ENCODE assay signal across 8 cellular contexts in genomic region chr2:190649035-190649797, GRCh38. TPM values are rescaled to one million over a fixed set of nuclear protein-coding genes. Genes with fewer than 3 reads are reported as not detected.
A peak's percentile ranks its signal among the peaks of the same experiment; 100 is the strongest.
DNase-seq lines count a peak whose midpoint lies in the region; ATAC-seq, FAIRE-seq and TF ChIP-seq lines count a peak whose summit lies in the region.

TSS of gene NAB1 (plus strand) at chr2:190649083. CDS start at chr2:190659177, 10,094 bp downstream.

- H3K36me3 ChIP-seq in HEK293 (ENCODE audit: control insufficient read depth in 2 of 2, insufficient read depth in 1 of 2, low read length in 2 of 2), result no peaks in the 10 kb centered on the region

- H3K27me3 ChIP-seq in dorsolateral prefrontal cortex, result no peaks in the 10 kb centered on the region

- peak; percentile 62; the same call in 1 of the 2 replicates for TF ChIP-seq POLR2A in GM12892 (IDR thresholded peaks at IDR 0.05; ENCODE audit: low read depth, low read length)

- H3K9me3 ChIP-seq in HEK293 (ENCODE audit: control insufficient read depth, insufficient read depth, low read depth, low read length), result no peaks in the 10 kb centered on the region

- no peaks in the 10 kb centered on the region for H3K27me3 Mint-ChIP-seq in memory B cell

- H3K27ac ChIP-seq in HEK293 (ENCODE audit: extremely low read depth, low read depth, low read length) (peak within 1 kb of the TSS; percentile 89), dorsolateral prefrontal cortex (peak within 1 kb of the TSS; percentile 87 to 98 (median 96))

- ATAC-seq in memory B cell (ENCODE audit: low read depth), result peak; percentile 46

- CTCF ChIA-PET in HEK293 (lab: Yijun Ruan, JAX), result interaction anchor here (0.6 kb wide), 1 partner anchor 305 kb away, joined by 4 read pairs; no protein-coding TSS in a partner anchor

- H3K4me3 ChIP-seq in HEK293 (ENCODE audit: low read depth, low read length) (peak within 1 kb of the TSS; percentile 98), dorsolateral prefrontal cortex (peak within 1 kb of the TSS; percentile 58 to 94 (median 85))

- H3K4me3 Mint-ChIP-seq in memory B cell, result peak within 1 kb of the TSS; percentile 94

- no peak for FAIRE-seq in GM12892 (lab: Jason Lieb, UNC)

- H3K4me1 Mint-ChIP-seq in memory B cell, result peaks cover 11% of the 10 kb centered on the region

- no peaks in the 10 kb centered on the region for H3K36me3 Mint-ChIP-seq in memory B cell

- H3K4me1 ChIP-seq in HEK293 (ENCODE audit: control insufficient read depth, insufficient read depth, low read length), result peaks cover 6% of the 10 kb centered on the region; the same call in 1 of the 2 replicates

- 0 out of 2 replicates have a peak, but pooled peaks have one; percentile 12 for TF ChIP-seq CTCF in HEK293 (tag by site-specific recombination; IDR thresholded peaks at IDR 0.05)
- peak in 1 of 56 donors; percentile 9 for TF ChIP-seq CTCF in dorsolateral prefrontal cortex (IDR thresholded peaks at IDR 0.05 in 54 of 56, conservative IDR thresholded peaks at IDR 0.05 in 2 of 56; ENCODE audit: low read depth in 1 of 56, partially characterized antibody in 56 of 56)

- intact Hi-C loops in dorsolateral prefrontal cortex (cut with DNase I), result loop anchor here (5.0 to 10.0 kb wide), 3 partner anchors 64 to 117 kb away; partner anchors contain the start of gene NEMP2 (in 1 of the 2)

- POLR2A ChIA-PET in HEK293 (lab: Yijun Ruan, JAX), result interaction anchor here (0.7 to 1.4 kb wide), 4 partner anchors 14 to 305 kb away, joined by 3 to 8 read pairs (median 3); no protein-coding TSS in a partner anchor

- peak within 1 kb of the TSS; percentile 89 for H3K27ac Mint-ChIP-seq in memory B cell

- H3K9me3 Mint-ChIP-seq in memory B cell, result no peaks in the 10 kb centered on the region

- peak; percentile 47 for DNase-seq in GM12892 (ENCODE audit: insufficient read length)
- DNase-seq in NCI-H1092 treated with DMSO at 0.1 percent for 48 hours (lab: John Stamatoyannopoulos, UW), result peak; percentile 46
- peak; percentile 47 for DNase-seq in activated CD4-positive, alpha-beta T cell treated with anti-CD3 and anti-CD28 coated beads, Interleukin-2, amount 50 U/mL, for 1 hour
- DNase-seq in dorsolateral prefrontal cortex, result peak in 9 of 10 donors; percentile 32 to 74 (median 42)
- DNase-seq in memory B cell (ENCODE audit: low spot score in 2 of 2), result peak; percentile 46 to 69
- peak; percentile 75 for DNase-seq in stimulated activated CD8-positive, alpha-beta memory T cell treated with anti-CD3 and anti-CD28 coated beads, Interleukin-12 subunit alpha, Interleukin-12 subunit beta, amount 100 ng/mL, for 4 hours (ENCODE audit: low read depth)
- DNase-seq in NCI-H2029 (lab: John Stamatoyannopoulos, UW), result no peak

TF ChIP-seq in HEK293, 187 proteins besides CTCF, POLR2A, EP300 and RAD21 (continues in another document):
- peak; percentile 86 for TF ChIP-seq ZBTB20 (tag by site-specific recombination; IDR thresholded peaks at IDR 0.05)
- TF ChIP-seq ZBTB26 (tag by site-specific recombination; optimal IDR thresholded peaks at IDR 0.05), result peak; percentile 95
- peak; percentile 84 for TF ChIP-seq ZNF398 (tag by site-specific recombination; IDR thresholded peaks at IDR 0.05)
- peak; percentile 56; the same call in 1 of the 2 replicates for TF ChIP-seq PATZ1 (tag by site-specific recombination; IDR thresholded peaks at IDR 0.05)
- TF ChIP-seq ZNF664 (tag by site-specific recombination; IDR thresholded peaks at IDR 0.05), result no peak
- TF ChIP-seq ZFHX2 (tag by site-specific recombination; conservative IDR thresholded peaks at IDR 0.05), result peak; percentile 91
- peak; percentile 79 for TF ChIP-seq EGR2 (tag by site-specific recombination; IDR thresholded peaks at IDR 0.05; ENCODE audit: low read depth)
- no peak for TF ChIP-seq ZNF184 (tag by site-specific recombination; IDR thresholded peaks at IDR 0.05)
- TF ChIP-seq GFI1B (tag by site-specific recombination; IDR thresholded peaks at IDR 0.05), result no peak
- TF ChIP-seq SP2 (tag by site-specific recombination; IDR thresholded peaks at IDR 0.05), result peak; percentile 57
- TF ChIP-seq ZEB2 (tag by site-specific recombination; IDR thresholded peaks at IDR 0.05), result 0 out of 2 replicates have a peak, but pooled peaks have one; percentile 39
- 0 out of 2 replicates have a peak, but pooled peaks have one; percentile 52 for TF ChIP-seq ZBTB10 (tag by site-specific recombination; IDR thresholded peaks at IDR 0.05)
- peak; percentile 30; the same call in 1 of the 2 replicates for TF ChIP-seq GLIS2 (tag by site-specific recombination; IDR thresholded peaks at IDR 0.05)
- 0 out of 2 replicates have a peak, but pooled peaks have one; percentile 46 for TF ChIP-seq PBX3 (CRISPR knock-in tag; IDR thresholded peaks at IDR 0.05)
- 0 out of 2 replicates have a peak, but pooled peaks have one; percentile 21 for TF ChIP-seq ZNF600 (tag by site-specific recombination; IDR thresholded peaks at IDR 0.05)
- TF ChIP-seq ZBTB8A (tag by site-specific recombination; IDR thresholded peaks at IDR 0.05), result peak; percentile 86
- peak; percentile 33; the same call in 1 of the 2 replicates for TF ChIP-seq SP7 (tag by site-specific recombination; IDR thresholded peaks at IDR 0.05)
- 0 out of 2 replicates have a peak, but pooled peaks have one; percentile 22 for TF ChIP-seq ZFP37 (tag by site-specific recombination; IDR thresholded peaks at IDR 0.05)

RNA-seq across cellular contexts. Expression of gene NAB1, which starts in this region (rescaled TPM):
- 24.8 TPM for polyA plus RNA-seq in GM12892 (2012; ENCODE audit: missing spikeins)
- 100 to 1,000 TPM in 1 of 120 experiments, 10 to 100 TPM in 119; 42.6 to 115 (median 62.1) TPM for total RNA-seq in dorsolateral prefrontal cortex
